In genomic region chr2:19358242-19359020, GRCh38 we compare ENCODE assay signal across 8 cellular contexts. TPM values are rescaled to one million over a fixed set of nuclear protein-coding genes. Genes with fewer than 3 reads are reported as not detected.
DNase-seq lines count a peak whose midpoint lies in the region; ATAC-seq and TF ChIP-seq lines count a peak whose summit lies in the region.

Gene OSR1 (minus strand): TSS chr2:19358623. CDS start chr2:19353805, 4,818 bp downstream.

- ATAC-seq in left lobe of liver = peak; percentile 50

- H3K36me3 ChIP-seq in testis (ENCODE audit: low read depth, missing control alignments) = no peaks in the 10 kb centered on the region

- no peak for TF ChIP-seq CTCF in cardiac fibroblast (IDR thresholded peaks at IDR 0.05; ENCODE audit: low read depth, low read length)
- no peak for TF ChIP-seq CTCF in testis (IDR thresholded peaks at IDR 0.05)

- H3K27ac ChIP-seq in testis = peak within 1 kb of the TSS; percentile 84

- TF ChIP-seq POLR2A in testis (IDR thresholded peaks at IDR 0.05) = no peak

- intact Hi-C loops in testis (cut with DNase I; ENCODE audit: low total_unique reads) = loop anchor here (10.0 kb wide), 1 partner anchor 374 kb away; no protein-coding TSS in a partner anchor

- DNase-seq in GOT3 (lab: John Stamatoyannopoulos, UW) (peak; percentile 43), NCI-H524 treated with DMSO at 0.1 percent for 48 hours (lab: John Stamatoyannopoulos, UW) (peak; percentile 35), cardiac fibroblast (ENCODE audit: low read depth in 2 of 2) (peak; percentile 72 to 90), left lobe of liver (ENCODE audit: low spot score) (no peak), testis (peak; percentile 82), SK-N-DZ (ENCODE audit: low spot score) (no peak)
- DNase-seq in NK-92 treated with Interleukin-12 subunit alpha and Interleukin-12 subunit beta, amount 100 ng/mL, for 24 hours (lab: John Stamatoyannopoulos, UW) = no peak
- DNase-seq in activated CD4-positive, CD25-positive, alpha-beta regulatory T cell treated with anti-CD3 and anti-CD28 coated beads, Interleukin-2, amount 50 U/mL, for 72 hours = no peak

- WGBS in testis, 2 donors = 0 to 1% methylated on average over 23 to 47 of the region's 51 CpGs

- peak within 1 kb of the TSS; percentile 76 to 87 for H3K4me3 ChIP-seq in cardiac fibroblast (replicated peaks in 1 of 2; ENCODE audit: low read depth in 2 of 2, low read length in 2 of 2)
- peak within 1 kb of the TSS; percentile 60 to 84 for H3K4me3 ChIP-seq in testis

- H3K9me3 ChIP-seq in testis = no peaks in the 10 kb centered on the region

- peaks cover 38% of the 10 kb centered on the region for H3K4me1 ChIP-seq in testis

- H3K27me3 ChIP-seq in testis = no peaks in the 10 kb centered on the region

RNA-seq across cellular contexts. Expression of gene OSR1, which starts in this region (rescaled TPM):
- total RNA-seq in left lobe of liver (0.18 TPM), testis (10 to 100 TPM in 1 of 2 donors, 1 to 10 TPM in 1; 8.9 to 27.7 TPM)
- polyA plus RNA-seq in testis (ENCODE audit: insufficient read depth, low read depth, low replicate concordance) = 21.5 TPM
- polyA plus RNA-seq in SK-N-DZ (2014; cell fraction: cytosol; rRNA removed) = not detected in 2 replicates
- polyA plus RNA-seq in SK-N-DZ (2014; cell fraction: nucleus; rRNA removed) = not detected in 2 replicates

Comparison
In these comparisons a context has a peak if more than half of its experiments do, and no peak if none do; other contexts are left out.
1. Peak in ATAC-seq in left lobe of liver; RNA of the gene not detected or under 1 TPM.
2. DNase-seq: peak in GOT3 (single experiment), NCI-H524 treated with DMSO at 0.1 percent for 48 hours (single experiment), cardiac fibroblast (2 of 2) and testis (single experiment); none in left lobe of liver (single experiment), NK-92 treated with Interleukin-12 subunit alpha and Interleukin-12 subunit beta, amount 100 ng/mL, for 24 hours (single experiment), activated CD4-positive, CD25-positive, alpha-beta regulatory T cell treated with anti-CD3 and anti-CD28 coated beads, Interleukin-2, amount 50 U/mL, for 72 hours (single experiment) and SK-N-DZ (single experiment).